In the genomic region with DNA sequence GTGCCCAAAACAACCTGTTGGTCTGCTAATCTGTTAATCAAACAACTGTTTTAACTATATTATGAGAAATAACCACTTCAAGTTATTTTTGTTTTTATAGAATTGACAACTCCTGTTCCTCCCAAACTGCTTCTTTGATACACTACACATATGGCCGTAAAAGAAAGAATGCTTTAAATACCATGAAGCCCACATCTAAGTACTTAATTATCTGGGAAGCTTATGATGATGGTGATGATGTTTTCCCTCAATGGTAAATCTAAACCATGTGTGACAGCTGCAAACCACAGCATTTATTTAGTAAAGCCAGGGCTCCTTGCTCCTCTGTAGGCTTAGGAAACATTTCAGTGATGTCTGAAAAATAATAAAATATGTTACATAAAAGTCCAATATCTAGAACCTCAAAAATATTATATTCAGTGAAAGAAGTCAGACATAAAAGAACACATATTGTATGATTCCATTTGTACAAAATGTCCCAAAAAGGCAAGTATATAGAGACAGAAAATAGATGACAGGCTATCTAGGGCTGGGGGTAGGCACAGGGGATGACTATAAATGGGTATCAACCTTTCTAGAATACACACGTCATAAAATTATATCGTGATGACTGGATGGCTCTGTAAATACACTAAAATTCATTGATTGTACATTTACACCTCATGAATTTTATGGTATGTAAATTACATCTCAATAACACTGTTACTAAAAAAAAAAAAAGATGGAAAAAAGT, we compare ENCODE assay signal across 23 cellular contexts.
DNase-seq lines count a peak whose midpoint lies in the region; ATAC-seq, FAIRE-seq and TF ChIP-seq lines count a peak whose summit lies in the region.
"Had no signal": no experiment of that assay in that cellular context is flagged by ENCODE, and none has a peak within 500 bp of the region (broad histone marks: within the 10 kb centered on the region; RNA-seq: fewer than 3 reads in every experiment).

No MANE protein-coding gene starts in this region.

- no peak for TF ChIP-seq CTCF in smooth muscle cell (IDR thresholded peaks at IDR 0.05; ENCODE audit: borderline replicate concordance, insufficient read depth, poor library complexity, severe bottlenecking)

- peak; percentile 35 for DNase-seq in NAMALWA (ENCODE audit: low spot score)
- no peak for DNase-seq in smooth muscle cell (lab: John Stamatoyannopoulos, UW; ENCODE audit: unreplicated experiment)
- no peak for DNase-seq in NCI-H2107 treated with DMSO at 0.1 percent for 48 hours (lab: John Stamatoyannopoulos, UW; ENCODE audit: unreplicated experiment)
- no peak for DNase-seq in SIG-M5 (lab: John Stamatoyannopoulos, UW)
- DNase-seq in activated CD8-positive, alpha-beta memory T cell treated with anti-CD3 and anti-CD28 coated beads, Interleukin-2, amount 10 ng/mL, durations not matched to agents 7 days and 5 days = no peak
- DNase-seq: activated CD8-positive, alpha-beta T cell treated with anti-CD3 and anti-CD28 coated beads, Interleukin-2, amount 10 ng/mL, durations not matched to agents 7 days and 5 days; CD4-positive, alpha-beta memory T cell; hypothalamus; left lung; naive thymus-derived CD8-positive, alpha-beta T cell; NCI-H1092; NCI-H2171; stimulated activated CD4-positive, alpha-beta T cell treated with anti-CD3 and anti-CD28 coated beads, Interleukin-12 subunit alpha, Interleukin-12 subunit beta, amount 100 ng/mL, for 4 hours; stomach had no signal

- WGBS in smooth muscle cell (ENCODE audit: low lambda C conversion rate) = 15% methylated on average over 3 of the region's 3 CpGs

- peak overlapping the region; percentile 70 for H3K4me2 ChIP-seq in smooth muscle cell

- H3K36me3 Mint-ChIP-seq in activated CD8-positive, alpha-beta memory T cell treated with anti-CD3 and anti-CD28 coated beads, Interleukin-2, amount 10 ng/mL, durations not matched to agents 7 days and 5 days = no peaks in the 10 kb centered on the region
- H3K36me3 Mint-ChIP-seq: CD4-positive, alpha-beta memory T cell; naive thymus-derived CD8-positive, alpha-beta T cell had no signal

- H3K9me3 Mint-ChIP-seq in activated CD8-positive, alpha-beta memory T cell treated with anti-CD3 and anti-CD28 coated beads, Interleukin-2, amount 10 ng/mL, durations not matched to agents 7 days and 5 days (ENCODE audit: low read depth) = no peaks in the 10 kb centered on the region
- H3K9me3 Mint-ChIP-seq: naive thymus-derived CD8-positive, alpha-beta T cell had no signal

- H3K27ac ChIP-seq in smooth muscle cell (ENCODE audit: low read depth) = peak overlapping the region; percentile 43
- H3K27ac ChIP-seq: coronary artery, left lung, prostate gland, SJSA1, stomach, vagina had no signal

- peaks cover 26% of the 10 kb centered on the region for H3F3A ChIP-seq in smooth muscle cell (ENCODE audit: low read depth)

- no peaks in the 10 kb centered on the region for H3K27me3 ChIP-seq in smooth muscle cell (ENCODE audit: low read depth)
- H3K27me3 ChIP-seq: left lung, SJSA1, stomach, vagina had no signal

- H3K36me3 ChIP-seq in smooth muscle cell (ENCODE audit: low read depth) = no peaks in the 10 kb centered on the region
- H3K36me3 ChIP-seq: left lung, prostate gland, SJSA1, stomach, vagina had no signal

- no peaks in the 10 kb centered on the region for H4K20me1 ChIP-seq in smooth muscle cell (ENCODE audit: low read depth)

- H3K9ac ChIP-seq in smooth muscle cell (ENCODE audit: low read depth) = peak overlapping the region; percentile 20

- H3K4me3 ChIP-seq in smooth muscle cell = no peak overlapping the region
- H3K4me3 ChIP-seq: coronary artery, left lung, prostate gland, SJSA1, stomach, vagina had no signal

- peaks cover 65% of the 10 kb centered on the region for H3K4me1 ChIP-seq in smooth muscle cell (ENCODE audit: low read depth)
- H3K4me1 ChIP-seq: left lung, prostate gland had no signal

- no peaks in the 10 kb centered on the region for H3K4me1 Mint-ChIP-seq in activated CD8-positive, alpha-beta memory T cell treated with anti-CD3 and anti-CD28 coated beads, Interleukin-2, amount 10 ng/mL, durations not matched to agents 7 days and 5 days

- no peaks in the 10 kb centered on the region for H3K9me3 ChIP-seq in smooth muscle cell (replicated peaks; ENCODE audit: low read depth)
- H3K9me3 ChIP-seq: left lung, prostate gland, SJSA1, stomach, vagina had no signal

- H3K79me2 ChIP-seq in smooth muscle cell (ENCODE audit: low read depth) = no peaks in the 10 kb centered on the region

- no peak overlapping the region for H3K4me3 Mint-ChIP-seq in activated CD8-positive, alpha-beta memory T cell treated with anti-CD3 and anti-CD28 coated beads, Interleukin-2, amount 10 ng/mL, durations not matched to agents 7 days and 5 days
- H3K4me3 Mint-ChIP-seq: activated CD8-positive, alpha-beta T cell treated with anti-CD3 and anti-CD28 coated beads, Interleukin-2, amount 10 ng/mL, durations not matched to agents 7 days and 5 days; CD4-positive, alpha-beta memory T cell; naive thymus-derived CD8-positive, alpha-beta T cell had no signal

- CTCF ChIA-PET in activated CD8-positive, alpha-beta memory T cell treated with anti-CD3 and anti-CD28 coated beads, Interleukin-2, amount 10 ng/mL, durations not matched to agents 7 days and 5 days (lab: Charles Lee) = no interaction called here

- no peak overlapping the region for H2AFZ ChIP-seq in smooth muscle cell (ENCODE audit: low read depth)

- no peak overlapping the region for H3K27ac Mint-ChIP-seq in activated CD8-positive, alpha-beta memory T cell treated with anti-CD3 and anti-CD28 coated beads, Interleukin-2, amount 10 ng/mL, durations not matched to agents 7 days and 5 days
- H3K27ac Mint-ChIP-seq: activated CD8-positive, alpha-beta T cell treated with anti-CD3 and anti-CD28 coated beads, Interleukin-2, amount 10 ng/mL, durations not matched to agents 7 days and 5 days; CD4-positive, alpha-beta memory T cell; naive thymus-derived CD8-positive, alpha-beta T cell had no signal

- peaks cover 3% of the 10 kb centered on the region for H3K27me3 Mint-ChIP-seq in activated CD8-positive, alpha-beta memory T cell treated with anti-CD3 and anti-CD28 coated beads, Interleukin-2, amount 10 ng/mL, durations not matched to agents 7 days and 5 days
- H3K27me3 Mint-ChIP-seq: CD4-positive, alpha-beta memory T cell had no signal

- peak; percentile 29 for ATAC-seq in GM18502 (IDR thresholded peaks at IDR 0.05; ENCODE audit: poor library complexity, unreplicated experiment)
- ATAC-seq in activated CD8-positive, alpha-beta memory T cell treated with anti-CD3 and anti-CD28 coated beads, Interleukin-2, amount 10 ng/mL, durations not matched to agents 7 days and 5 days = no peak
- ATAC-seq: activated CD8-positive, alpha-beta T cell treated with anti-CD3 and anti-CD28 coated beads, Interleukin-2, amount 10 ng/mL, durations not matched to agents 7 days and 5 days; HepG2; left lung; naive thymus-derived CD8-positive, alpha-beta T cell had no signal

- peak; percentile 95 for FAIRE-seq in endometrium (lab: Jason Lieb, UNC)
- FAIRE-seq: G401.6, HepG2, TTC549 had no signal
